15 cellular contexts compared by ENCODE assay signal in genomic region chr10:3554121-3554522, GRCh38.
DNase-seq lines count a peak whose midpoint lies in the region; ATAC-seq and TF ChIP-seq lines count a peak whose summit lies in the region.
"Had no signal": no experiment of that assay in that cellular context is flagged by ENCODE, and none has a peak within 500 bp of the region (broad histone marks: within the 10 kb centered on the region; RNA-seq: fewer than 3 reads in every experiment).

No MANE protein-coding gene starts in this region.

- no peak overlapping the region for H2BK15ac ChIP-seq in IMR-90 (ENCODE audit: low read depth, low read length)

- no peak for TF ChIP-seq CTCF in IMR-90 (conservative IDR thresholded peaks at IDR 0.05; ENCODE audit: low read depth, low read length)
- TF ChIP-seq CTCF in stomach (IDR thresholded peaks at IDR 0.05), result no peak
- TF ChIP-seq CTCF in upper lobe of right lung (IDR thresholded peaks at IDR 0.05), result no peak

- no peak for ATAC-seq in IMR-90 (ENCODE audit: low read depth)
- ATAC-seq in activated T-helper 17 cell treated with anti-CD3 and anti-CD28 coated beads, Interleukin-2, amount 50 U/mL, for 72 hours (replicated peaks), result peak; percentile 39
- ATAC-seq in naive thymus-derived CD4-positive, alpha-beta T cell, result peak; percentile 24
- ATAC-seq in HG02678 (IDR thresholded peaks at IDR 0.05; ENCODE audit: unreplicated experiment), result no peak
- no peak for ATAC-seq in HG03280 (IDR thresholded peaks at IDR 0.05; ENCODE audit: unreplicated experiment)
- ATAC-seq in upper lobe of right lung, result no peak
- ATAC-seq: right cardiac atrium had no signal

- no peak overlapping the region for H2BK20ac ChIP-seq in IMR-90 (ENCODE audit: low read depth, low read length)

- no peaks in the 10 kb centered on the region for H3K27me3 ChIP-seq in BLaER1 treated with 17β-estradiol and CSF1 and Interleukin-3, amounts not matched to agents 10 nM and 100 nM
- H3K27me3 ChIP-seq in IMR-90 (ENCODE audit: control insufficient read depth, insufficient read depth, low read length) (no peaks in the 10 kb centered on the region), stomach (no peaks in the 10 kb centered on the region), upper lobe of right lung (no peaks in the 10 kb centered on the region)
- no peaks in the 10 kb centered on the region for H3K27me3 ChIP-seq in naive thymus-derived CD4-positive, alpha-beta T cell (ENCODE audit: control insufficient read depth in 2 of 2, insufficient read depth in 2 of 2, low read length in 2 of 2)
- H3K27me3 ChIP-seq: BE2C had no signal

- POLR2A ChIA-PET in IMR-90 (lab: Charles Lee; ENCODE audit: unreplicated experiment), result interaction anchor here (0.6 kb wide), 1 partner anchor 9 kb away, joined by 7 read pairs; no protein-coding TSS in a partner anchor
- POLR2A ChIA-PET in naive thymus-derived CD4-positive, alpha-beta T cell (lab: Charles Lee), result no interaction called here

- no peaks in the 10 kb centered on the region for H4K20me1 ChIP-seq in BLaER1 treated with 17β-estradiol and CSF1 and Interleukin-3, amounts not matched to agents 10 nM and 100 nM
- no peaks in the 10 kb centered on the region for H4K20me1 ChIP-seq in IMR-90 (ENCODE audit: insufficient read depth, low read length)

- H3K4me3 Mint-ChIP-seq in activated T-helper 17 cell treated with anti-CD3 and anti-CD28 coated beads, Interleukin-2, amount 50 U/mL, for 72 hours, result peak overlapping the region; percentile 59
- H3K4me3 Mint-ChIP-seq in naive thymus-derived CD4-positive, alpha-beta T cell, result peak overlapping the region in 6 of 10 donors; percentile 3 to 58 (median 37)
- H3K4me3 Mint-ChIP-seq: neural crest cell, type B pancreatic cell had no signal

- no peaks in the 10 kb centered on the region for H3K36me3 ChIP-seq in BLaER1 treated with 17β-estradiol and CSF1 and Interleukin-3, amounts not matched to agents 10 nM and 100 nM
- H3K36me3 ChIP-seq in IMR-90 (ENCODE audit: control insufficient read depth, insufficient read depth, low read length) (no peaks in the 10 kb centered on the region), stomach (no peaks in the 10 kb centered on the region), upper lobe of right lung (no peaks in the 10 kb centered on the region)
- no peaks in the 10 kb centered on the region for H3K36me3 ChIP-seq in naive thymus-derived CD4-positive, alpha-beta T cell (ENCODE audit: control insufficient read depth in 2 of 3, insufficient read depth in 3 of 3, low read length in 3 of 3)
- H3K36me3 ChIP-seq: BE2C had no signal

- WGBS in IMR-90 (ENCODE audit: extremely low coverage in 2 of 2, insufficient read length in 1 of 2), 2 experiments, result 85% methylated on average over 5 of the region's 10 CpGs; no CpG with 5 or more reads in 1 of the 2 experiments
- 65 to 78% (median 72%) methylated on average over 10 of the region's 10 CpGs for WGBS in stomach, 5 donors

- H3K27ac ChIP-seq in BLaER1 treated with 17β-estradiol and CSF1 and Interleukin-3, amounts not matched to agents 10 nM and 100 nM, result peak overlapping the region; percentile 31 to 85 (median 78); a peak in 21 of 22 replicates
- no peak overlapping the region for H3K27ac ChIP-seq in IMR-90 (ENCODE audit: insufficient read depth, low read length)
- H3K27ac ChIP-seq in naive thymus-derived CD4-positive, alpha-beta T cell (ENCODE audit: low read depth, low read length), result no peak overlapping the region
- no peak overlapping the region for H3K27ac ChIP-seq in stomach
- no peak overlapping the region for H3K27ac ChIP-seq in upper lobe of right lung

- BruUV-seq in IMR-90 (replicated peaks; lab: Mats Ljungman, UMichigan), result no TSS peak

- H3K4ac ChIP-seq in IMR-90 (ENCODE audit: low read depth, low read length), result no peak overlapping the region

- H3K9me3 ChIP-seq in BLaER1 treated with 17β-estradiol and CSF1 and Interleukin-3, amounts not matched to agents 10 nM and 100 nM (replicated peaks in 1 of 11), result peaks cover 0 to 25% (median 10%) of the 10 kb centered on the region in 11 experiments; a peak in 11 of 22 replicates
- no peaks in the 10 kb centered on the region for H3K9me3 ChIP-seq in IMR-90 (ENCODE audit: control insufficient read depth, insufficient read depth, low read length)
- no peaks in the 10 kb centered on the region for H3K9me3 ChIP-seq in naive thymus-derived CD4-positive, alpha-beta T cell (ENCODE audit: control insufficient read depth in 2 of 3, low read length in 3 of 3)
- no peaks in the 10 kb centered on the region for H3K9me3 ChIP-seq in stomach
- no peaks in the 10 kb centered on the region for H3K9me3 ChIP-seq in upper lobe of right lung
- H3K9me3 ChIP-seq: BE2C had no signal

- H3K18ac ChIP-seq in IMR-90 (ENCODE audit: low read depth, low read length), result no peak overlapping the region

- H4K5ac ChIP-seq in IMR-90 (ENCODE audit: low read depth, low read length), result no peak overlapping the region

- H3K56ac ChIP-seq in IMR-90 (ENCODE audit: extremely low read depth, insufficient read depth, low read length), result no peak overlapping the region

- H3K9ac ChIP-seq in BLaER1 treated with 17β-estradiol and CSF1 and Interleukin-3, amounts not matched to agents 10 nM and 100 nM, result peak overlapping the region; percentile 54 to 77 (median 68); a peak in 20 of 22 replicates
- no peak overlapping the region for H3K9ac ChIP-seq in IMR-90 (ENCODE audit: low read depth, low read length)

- H4K91ac ChIP-seq in IMR-90 (ENCODE audit: insufficient read depth, low read depth, low read length), result no peak overlapping the region

- peaks cover 3% of the 10 kb centered on the region for H3K27me3 Mint-ChIP-seq in activated T-helper 17 cell treated with anti-CD3 and anti-CD28 coated beads, Interleukin-2, amount 50 U/mL, for 72 hours
- peaks cover 6 to 20% (median 16%) of the 10 kb centered on the region in 5 donors for H3K27me3 Mint-ChIP-seq in naive thymus-derived CD4-positive, alpha-beta T cell
- H3K27me3 Mint-ChIP-seq: type B pancreatic cell had no signal

- H3K4me3 ChIP-seq in BLaER1 treated with 17β-estradiol and CSF1 and Interleukin-3, amounts not matched to agents 10 nM and 100 nM, result peak overlapping the region in 9 of 10 experiments; percentile 13 to 57 (median 40); a peak in 13 of 20 replicates
- H3K4me3 ChIP-seq in IMR-90 (ENCODE audit: insufficient read depth, low read depth, low read length), result no peak overlapping the region
- peak overlapping the region; percentile 37 for H3K4me3 ChIP-seq in naive thymus-derived CD4-positive, alpha-beta T cell (ENCODE audit: low read length)
- no peak overlapping the region for H3K4me3 ChIP-seq in stomach
- no peak overlapping the region for H3K4me3 ChIP-seq in upper lobe of right lung

- no peak overlapping the region for H2BK120ac ChIP-seq in IMR-90 (ENCODE audit: low read depth, low read length)

- peak overlapping the region; percentile 67 for H3K27ac Mint-ChIP-seq in activated T-helper 17 cell treated with anti-CD3 and anti-CD28 coated beads, Interleukin-2, amount 50 U/mL, for 72 hours
- H3K27ac Mint-ChIP-seq in naive thymus-derived CD4-positive, alpha-beta T cell, result peak overlapping the region in 4 of 9 donors; percentile 15 to 53 (median 16)
- H3K27ac Mint-ChIP-seq: activated T-helper 2 cell treated with anti-CD3 and anti-CD28 coated beads, Interferon-gamma antibody, Interleukin-2, Interleukin-4, amounts not matched to agents 10 μg/mL and 5 μg/mL and 100 μg/mL, durations not matched to agents 14 hours and 24 hours and 36 hours; type B pancreatic cell had no signal

- no peak for TF ChIP-seq RAD21 in IMR-90 (IDR thresholded peaks at IDR 0.05; ENCODE audit: low read length)

- no peak overlapping the region for H2AK9ac ChIP-seq in IMR-90 (replicated peaks; ENCODE audit: low read depth, low read length, poor library complexity)

- H3K79me1 ChIP-seq in IMR-90 (ENCODE audit: low read depth in 1 of 2, low read length in 2 of 2), result no peaks in the 10 kb centered on the region

- H3K4me2 ChIP-seq in BLaER1 treated with 17β-estradiol and CSF1 and Interleukin-3, amounts not matched to agents 10 nM and 100 nM, result peak overlapping the region; percentile 71 to 97 (median 86)
- H3K4me2 ChIP-seq in IMR-90 (ENCODE audit: low read depth, low read length), result no peak overlapping the region

- H3K9me1 ChIP-seq in IMR-90 (ENCODE audit: insufficient read depth, low read length), result no peaks in the 10 kb centered on the region; the same call in 1 of the 2 replicates

- intact Hi-C loops in IMR-90 (cut with micrococcal nuclease), result no loop called here
- intact Hi-C loops in naive thymus-derived CD4-positive, alpha-beta T cell (cut with micrococcal nuclease), result no loop called here
- intact Hi-C loops in stomach (cut with DNase I; ENCODE audit: low total_unique reads), result no loop called here
- intact Hi-C loops in upper lobe of right lung (cut with DNase I), result no loop called here

- dilution Hi-C loops in IMR-90 (cut with HindIII; ENCODE audit: low sequenced_read_pairs, unreplicated experiment), result no loop called here

- no peak overlapping the region for H4K8ac ChIP-seq in IMR-90 (ENCODE audit: low read depth in 2 of 2, low read length in 2 of 2)

- no peak for TF ChIP-seq POLR2A in IMR-90 (IDR thresholded peaks at IDR 0.05; ENCODE audit: low read depth, low read length)
- no peak for TF ChIP-seq POLR2A in stomach (IDR thresholded peaks at IDR 0.05)

- no peak overlapping the region for H2BK5ac ChIP-seq in IMR-90 (ENCODE audit: low read depth, low read length, poor library complexity, severe bottlenecking)

- peaks cover 23 to 60% (median 47%) of the 10 kb centered on the region in 10 experiments for H3K4me1 ChIP-seq in BLaER1 treated with 17β-estradiol and CSF1 and Interleukin-3, amounts not matched to agents 10 nM and 100 nM
- H3K4me1 ChIP-seq in IMR-90 (ENCODE audit: control insufficient read depth, insufficient read depth, low read length), result peaks cover 2% of the 10 kb centered on the region
- peaks cover 8% of the 10 kb centered on the region in 2 donors for H3K4me1 ChIP-seq in naive thymus-derived CD4-positive, alpha-beta T cell (ENCODE audit: control insufficient read depth in 2 of 2, insufficient read depth in 2 of 2, low read length in 2 of 2)
- H3K4me1 ChIP-seq in stomach, result no peaks in the 10 kb centered on the region
- H3K4me1 ChIP-seq in upper lobe of right lung, result no peaks in the 10 kb centered on the region
- H3K4me1 ChIP-seq: BE2C had no signal

- CTCF ChIA-PET in IMR-90 (lab: Yijun Ruan, JAX), result no interaction called here
- CTCF ChIA-PET in naive thymus-derived CD4-positive, alpha-beta T cell (lab: Charles Lee), result no interaction called here

- 0 out of 2 replicates have a peak overlapping the region, but pooled peaks have one; percentile 3 for H3K14ac ChIP-seq in IMR-90 (replicated peaks; ENCODE audit: low read depth, low read length)

- in situ Hi-C loops in IMR-90 (cut with MboI; ENCODE audit: low sequenced_read_pairs), result no loop called here

- DNase-seq in IMR-90, result no peak
- DNase-seq in naive thymus-derived CD4-positive, alpha-beta T cell, result no peak
- no peak for DNase-seq in stomach
- no peak for DNase-seq in upper lobe of right lung
- DNase-seq: BE2C, NCI-H1105, NCI-H748 treated with DMSO at 0.1 percent for 48 hours, right cardiac atrium had no signal

- no peaks in the 10 kb centered on the region for H3K9me3 Mint-ChIP-seq in activated T-helper 17 cell treated with anti-CD3 and anti-CD28 coated beads, Interleukin-2, amount 50 U/mL, for 72 hours
- peaks cover 0 to 2% (median 0%) of the 10 kb centered on the region in 11 donors for H3K9me3 Mint-ChIP-seq in naive thymus-derived CD4-positive, alpha-beta T cell
- H3K9me3 Mint-ChIP-seq: activated T-helper 2 cell treated with anti-CD3 and anti-CD28 coated beads, Interferon-gamma antibody, Interleukin-2, Interleukin-4, amounts not matched to agents 10 μg/mL and 5 μg/mL and 100 μg/mL, durations not matched to agents 14 hours and 24 hours and 36 hours; type B pancreatic cell had no signal

- no peak overlapping the region for H3K23ac ChIP-seq in IMR-90 (ENCODE audit: low read depth, low read length)

- peaks cover 4% of the 10 kb centered on the region for H3K4me1 Mint-ChIP-seq in activated T-helper 17 cell treated with anti-CD3 and anti-CD28 coated beads, Interleukin-2, amount 50 U/mL, for 72 hours
- H3K4me1 Mint-ChIP-seq in naive thymus-derived CD4-positive, alpha-beta T cell, result peaks cover 7 to 19% (median 14%) of the 10 kb centered on the region in 7 donors
- H3K4me1 Mint-ChIP-seq: neural crest cell had no signal

- TF ChIP-seq EP300 in stomach (IDR thresholded peaks at IDR 0.05), result no peak

- no peak overlapping the region for H2AFZ ChIP-seq in IMR-90 (replicated peaks; ENCODE audit: low read length, poor library complexity)

- no peak overlapping the region for H2AK5ac ChIP-seq in IMR-90 (ENCODE audit: low read depth, low read length)

- no peaks in the 10 kb centered on the region for H3K36me3 Mint-ChIP-seq in activated T-helper 17 cell treated with anti-CD3 and anti-CD28 coated beads, Interleukin-2, amount 50 U/mL, for 72 hours (ENCODE audit: low read depth)
- H3K36me3 Mint-ChIP-seq in naive thymus-derived CD4-positive, alpha-beta T cell, result no peaks in the 10 kb centered on the region
- H3K36me3 Mint-ChIP-seq: type B pancreatic cell had no signal

Comparison
In these comparisons a context has a peak if more than half of its experiments do, and no peak if none do; other contexts are left out.
1. H3K27ac ChIP-seq: peak in BLaER1 treated with 17β-estradiol and CSF1 and Interleukin-3, amounts not matched to agents 10 nM and 100 nM (11 of 11); none in IMR-90 (single experiment), naive thymus-derived CD4-positive, alpha-beta T cell (single experiment), stomach (0 of 5) and upper lobe of right lung (single experiment).
2. H3K4me3 ChIP-seq: peak in BLaER1 treated with 17β-estradiol and CSF1 and Interleukin-3, amounts not matched to agents 10 nM and 100 nM (9 of 10) and naive thymus-derived CD4-positive, alpha-beta T cell (single experiment); none in IMR-90 (single experiment), stomach (0 of 4) and upper lobe of right lung (single experiment).
3. ATAC-seq: peak in activated T-helper 17 cell treated with anti-CD3 and anti-CD28 coated beads, Interleukin-2, amount 50 U/mL, for 72 hours (single experiment) and naive thymus-derived CD4-positive, alpha-beta T cell (single experiment); none in IMR-90 (single experiment), HG02678 (single experiment), HG03280 (single experiment) and upper lobe of right lung (single experiment).